13 cellular contexts compared by ENCODE assay signal in the genomic region with DNA sequence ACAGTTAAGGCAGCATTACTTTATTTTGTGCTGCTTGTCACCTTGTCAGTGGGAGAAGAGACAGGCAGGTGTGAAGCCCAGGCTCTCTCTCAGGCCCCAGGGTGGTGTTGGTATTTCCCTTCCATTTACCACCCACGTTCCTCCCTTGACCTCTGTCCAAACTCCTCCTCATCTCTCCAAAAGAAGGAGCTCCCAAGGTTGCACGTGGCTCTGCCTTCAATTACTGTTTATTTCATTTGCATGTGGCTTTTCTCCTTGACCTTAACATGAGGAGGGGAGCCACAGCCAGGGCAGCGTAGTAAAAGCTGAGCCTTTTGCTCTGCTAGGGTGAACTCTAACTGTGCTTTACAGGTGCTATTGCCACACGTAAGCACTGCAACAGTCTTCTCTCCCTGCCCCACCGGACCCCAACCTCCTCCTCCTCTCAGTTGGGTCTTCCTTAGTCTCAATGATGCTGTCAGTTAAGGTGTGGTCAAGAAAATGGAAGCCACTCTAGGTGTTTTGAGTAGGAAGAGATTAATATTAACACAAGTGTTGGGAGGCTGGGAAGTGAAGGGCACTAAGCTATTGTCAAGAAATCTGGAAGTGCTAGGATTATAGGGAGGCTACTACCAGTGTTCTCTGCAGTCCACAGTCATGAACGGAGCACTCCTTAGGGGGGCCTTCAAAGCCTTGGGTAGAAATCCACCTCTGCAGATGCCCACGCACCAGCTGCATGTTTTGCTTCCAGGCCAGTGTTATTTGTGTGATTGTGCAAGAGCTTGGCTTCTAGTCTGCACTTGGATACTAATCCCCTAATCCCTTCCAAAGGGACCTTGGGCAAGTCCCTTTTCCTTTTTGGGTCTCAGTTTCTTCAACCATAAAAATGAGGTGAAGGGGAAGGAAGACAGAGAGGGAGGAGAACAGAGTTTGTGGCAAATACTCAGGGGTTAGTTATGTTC. TPM values are rescaled to one million over a fixed set of nuclear protein-coding genes. Genes with fewer than 3 reads are reported as not detected.
DNase-seq lines count a peak whose midpoint lies in the region; ATAC-seq and TF ChIP-seq lines count a peak whose summit lies in the region.
"Had no signal": no experiment of that assay in that cellular context is flagged by ENCODE, and none has a peak within 500 bp of the region (broad histone marks: within the 10 kb centered on the region; RNA-seq: fewer than 3 reads in every experiment).

No MANE protein-coding gene starts in this region.

- CTCF ChIA-PET in MCF 10A (lab: Yijun Ruan, JAX): interaction anchor here (0.5 to 2.9 kb wide), 4 partner anchors 10 to 70 kb away, joined by 3 to 10 read pairs (median 3); no protein-coding TSS in a partner anchor
- CTCF ChIA-PET in mammary epithelial cell (lab: Charles Lee; ENCODE audit: low non-redundant PET): no interaction called here

- no peak for ATAC-seq in lower lobe of right lung
- ATAC-seq: activated CD4-positive, alpha-beta T cell treated with anti-CD3 and anti-CD28 coated beads for 36 hours; activated T-helper 17 cell treated with anti-CD3 and anti-CD28 coated beads, Interleukin-2, amount 50 U/mL, for 72 hours had no signal

- dilution Hi-C loops in mammary epithelial cell (cut with HindIII; ENCODE audit: low sequenced_read_pairs): no loop called here

- H3K36me3 ChIP-seq in mammary epithelial cell (ENCODE audit: insufficient read depth, low read length) (no peaks in the 10 kb centered on the region), osteoblast (ENCODE audit: insufficient read depth, low read length) (no peaks in the 10 kb centered on the region), lower lobe of right lung (no peaks in the 10 kb centered on the region)

- H3K4me1 Mint-ChIP-seq in MCF 10A (ENCODE audit: insufficient read depth, unreplicated experiment) (peaks cover 13% of the 10 kb centered on the region), immature natural killer cell (peaks cover 13 to 19% of the 10 kb centered on the region in 2 donors)

- H3K4me2 ChIP-seq in mammary epithelial cell (ENCODE audit: insufficient read depth, low read depth, low read length) (no peak overlapping the region), osteoblast (ENCODE audit: insufficient read depth, low read length) (peak overlapping the region; percentile 6)

- H3K79me2 ChIP-seq in mammary epithelial cell (ENCODE audit: insufficient read depth, low read length) (peaks cover 10% of the 10 kb centered on the region), osteoblast (ENCODE audit: insufficient read depth, low read length) (peaks cover 9% of the 10 kb centered on the region)

- BruUV-seq in MCF 10A (replicated peaks; lab: Mats Ljungman, UMichigan): no TSS peak
- BruUV-seq in mammary epithelial cell (replicated peaks; lab: Mats Ljungman, UMichigan): no TSS peak

- peak; percentile 48 for DNase-seq in MCF 10A (ENCODE audit: unreplicated experiment)
- DNase-seq in mammary epithelial cell: no peak
- peak; percentile 23 for DNase-seq in fibroblast of the conjunctiva (ENCODE audit: low read depth)
- DNase-seq in osteoblast (ENCODE audit: insufficient read length, low spot score, missing footprints): no peak
- no peak for DNase-seq in lower lobe of right lung
- DNase-seq in activated naive CD4-positive, alpha-beta T cell treated with anti-CD3 and anti-CD28 coated beads, Interleukin-2, amount 50 U/mL, for 16 hours: no peak
- no peak for DNase-seq in immature natural killer cell
- no peak for DNase-seq in activated T-cell treated with anti-CD3 and anti-CD28 coated beads for 4 hours
- DNase-seq: activated CD4-positive, alpha-beta T cell treated with anti-CD3 and anti-CD28 coated beads for 36 hours; NCI-H748 treated with DMSO at 0.1 percent for 48 hours; stimulated activated CD4-positive, alpha-beta T cell treated with anti-CD3 and anti-CD28 coated beads, Interleukin-15, amount 100 ng/mL, for 24 hours had no signal

- no peak overlapping the region for H3K9ac ChIP-seq in mammary epithelial cell (ENCODE audit: insufficient read depth, low read length)

- in situ Hi-C loops in mammary epithelial cell (cut with MboI; ENCODE audit: low sequenced_read_pairs in 2 of 2): loop anchor here in 1 of 2 donors (25.0 kb wide), 1 partner anchor 326 kb away; a partner anchor contains a TSS

- H3K27me3 Mint-ChIP-seq in MCF 10A (ENCODE audit: insufficient read depth, unreplicated experiment): no peaks in the 10 kb centered on the region
- H3K27me3 Mint-ChIP-seq in immature natural killer cell (ENCODE audit: low read depth in 3 of 3): peaks cover 1 to 12% (median 2%) of the 10 kb centered on the region in 3 donors

- H3K27me3 ChIP-seq in mammary epithelial cell (ENCODE audit: insufficient read depth, low read length) (no peaks in the 10 kb centered on the region), osteoblast (ENCODE audit: insufficient read depth, low read length) (no peaks in the 10 kb centered on the region), lower lobe of right lung (ENCODE audit: low read depth) (no peaks in the 10 kb centered on the region)

- H4K20me1 ChIP-seq in mammary epithelial cell (ENCODE audit: insufficient read depth, low read length): no peaks in the 10 kb centered on the region
- H4K20me1 ChIP-seq in osteoblast (ENCODE audit: insufficient read depth, low read length): no peaks in the 10 kb centered on the region

- no peak overlapping the region for H3K4me3 ChIP-seq in mammary epithelial cell (replicated peaks in 1 of 3; ENCODE audit: insufficient read depth in 1 of 3, low read depth in 2 of 3, low read length in 3 of 3)
- H3K4me3 ChIP-seq in osteoblast (ENCODE audit: insufficient read depth, low read length): no peak overlapping the region
- H3K4me3 ChIP-seq in lower lobe of right lung: no peak overlapping the region

- H2AFZ ChIP-seq in mammary epithelial cell (ENCODE audit: low read depth, low read length) (no peak overlapping the region), osteoblast (ENCODE audit: low read length) (peak overlapping the region; percentile 38)

- WGBS in mammary epithelial cell (ENCODE audit: low coverage, missing lambda C conversion rate): 43% methylated on average over 7 of the region's 7 CpGs

- H3K4me1 ChIP-seq in mammary epithelial cell (ENCODE audit: insufficient read depth, low read length) (no peaks in the 10 kb centered on the region), osteoblast (ENCODE audit: insufficient read depth, low read length) (peaks cover 27% of the 10 kb centered on the region), lower lobe of right lung (peaks cover 10% of the 10 kb centered on the region)

- POLR2A ChIA-PET in MCF 10A (lab: Yijun Ruan, JAX): interaction anchor here (0.6 to 0.9 kb wide), 3 partner anchors 12 to 352 kb away, joined by 3 to 5 read pairs (median 3); no protein-coding TSS in a partner anchor

- H3K36me3 Mint-ChIP-seq in MCF 10A (ENCODE audit: insufficient read depth, unreplicated experiment) (peaks cover 6% of the 10 kb centered on the region), immature natural killer cell (no peaks in the 10 kb centered on the region)

- H3K27ac Mint-ChIP-seq in MCF 10A (ENCODE audit: low read depth, unreplicated experiment) (no peak overlapping the region), immature natural killer cell (no peak overlapping the region)
- H3K27ac Mint-ChIP-seq: activated CD4-positive, alpha-beta T cell treated with anti-CD3 and anti-CD28 coated beads for 36 hours; activated T-helper 17 cell treated with anti-CD3 and anti-CD28 coated beads, Interleukin-2, amount 50 U/mL, for 72 hours had no signal

- no peak for TF ChIP-seq CTCF in MCF 10A (IDR thresholded peaks at IDR 0.05; ENCODE audit: unreplicated experiment)
- TF ChIP-seq CTCF in mammary epithelial cell (conservative IDR thresholded peaks at IDR 0.05 in 1 of 2, IDR thresholded peaks at IDR 0.05 in 1 of 2; ENCODE audit: extremely low read depth in 1 of 2, insufficient read depth in 1 of 2, low read depth in 1 of 2, low read length in 2 of 2): no peak
- no peak for TF ChIP-seq CTCF in osteoblast (IDR thresholded peaks at IDR 0.05; ENCODE audit: extremely low read depth, low read depth, low read length)
- TF ChIP-seq CTCF in lower lobe of right lung (IDR thresholded peaks at IDR 0.05): no peak

- no peak overlapping the region for H3K4me3 Mint-ChIP-seq in MCF 10A (ENCODE audit: unreplicated experiment)
- H3K4me3 Mint-ChIP-seq in immature natural killer cell: no peak overlapping the region
- H3K4me3 Mint-ChIP-seq: activated CD4-positive, alpha-beta T cell treated with anti-CD3 and anti-CD28 coated beads for 36 hours; activated T-helper 17 cell treated with anti-CD3 and anti-CD28 coated beads, Interleukin-2, amount 50 U/mL, for 72 hours had no signal

- intact Hi-C loops in MCF 10A (cut with micrococcal nuclease) (no loop called here), mammary epithelial cell (cut with micrococcal nuclease) (no loop called here), lower lobe of right lung (cut with DNase I) (no loop called here)

- H3K9me3 Mint-ChIP-seq in MCF 10A (ENCODE audit: unreplicated experiment): peaks cover 10% of the 10 kb centered on the region
- H3K9me3 Mint-ChIP-seq in immature natural killer cell: no peaks in the 10 kb centered on the region
- H3K9me3 Mint-ChIP-seq: activated T-helper 17 cell treated with anti-CD3 and anti-CD28 coated beads, Interleukin-2, amount 50 U/mL, for 72 hours had no signal

- H3K27ac ChIP-seq in mammary epithelial cell (ENCODE audit: insufficient read depth, low read depth, low read length) (no peak overlapping the region), osteoblast (ENCODE audit: low read depth, low read length) (peak overlapping the region; percentile 45), lower lobe of right lung (no peak overlapping the region)

- no peaks in the 10 kb centered on the region for H3K9me3 ChIP-seq in mammary epithelial cell (replicated peaks; ENCODE audit: insufficient read depth, low read length)
- H3K9me3 ChIP-seq in osteoblast (ENCODE audit: low read depth, low read length): no peaks in the 10 kb centered on the region
- H3K9me3 ChIP-seq in lower lobe of right lung: no peaks in the 10 kb centered on the region

RNA-seq across cellular contexts. Expression of a gene that starts 3.9 kb away (rescaled TPM):
- 17.5 and 26.2 TPM in 2 replicates for total RNA-seq in MCF 10A (2022)
- total RNA-seq in mammary epithelial cell: 10 to 100 TPM; 30.0 to 69.8 TPM
- 35.3 TPM for polyA plus RNA-seq in mammary epithelial cell
- 37.9 TPM for polyA minus RNA-seq in mammary epithelial cell
- total RNA-seq in osteoblast: 38.0 and 38.6 TPM in 2 replicates
- 10.8 TPM for total RNA-seq in lower lobe of right lung
- 10 to 100 TPM in 2 of 3 donors, 1 to 10 TPM in 1; 8.8 to 14.2 (median 10.9) TPM for polyA plus RNA-seq in immature natural killer cell

RNA-seq across cellular contexts. Expression of a gene that starts 35.7 kb away (rescaled TPM):
- total RNA-seq in MCF 10A (2022) (not detected in 2 replicates), mammary epithelial cell (not detected), osteoblast (0.36 TPM in 1 of 2 replicates, not detected in the other), lower lobe of right lung (0.35 TPM)
- polyA plus RNA-seq in mammary epithelial cell (0.11 TPM), immature natural killer cell (not detected)
- not detected for polyA minus RNA-seq in mammary epithelial cell
- total RNA-seq: activated T-helper 17 cell treated with anti-CD3 and anti-CD28 coated beads, Interleukin-2, amount 50 U/mL, for 72 hours; mononuclear cell had no signal

Comparison
In these comparisons a context has a peak if more than half of its experiments do, and no peak if none do; other contexts are left out.
1. DNase-seq: peak in MCF 10A (single experiment) and fibroblast of the conjunctiva (single experiment); none in mammary epithelial cell (single experiment), osteoblast (single experiment), lower lobe of right lung (single experiment), activated naive CD4-positive, alpha-beta T cell treated with anti-CD3 and anti-CD28 coated beads, Interleukin-2, amount 50 U/mL, for 16 hours (single experiment), immature natural killer cell (0 of 3) and activated T-cell treated with anti-CD3 and anti-CD28 coated beads for 4 hours (single experiment).